In the genomic region with DNA sequence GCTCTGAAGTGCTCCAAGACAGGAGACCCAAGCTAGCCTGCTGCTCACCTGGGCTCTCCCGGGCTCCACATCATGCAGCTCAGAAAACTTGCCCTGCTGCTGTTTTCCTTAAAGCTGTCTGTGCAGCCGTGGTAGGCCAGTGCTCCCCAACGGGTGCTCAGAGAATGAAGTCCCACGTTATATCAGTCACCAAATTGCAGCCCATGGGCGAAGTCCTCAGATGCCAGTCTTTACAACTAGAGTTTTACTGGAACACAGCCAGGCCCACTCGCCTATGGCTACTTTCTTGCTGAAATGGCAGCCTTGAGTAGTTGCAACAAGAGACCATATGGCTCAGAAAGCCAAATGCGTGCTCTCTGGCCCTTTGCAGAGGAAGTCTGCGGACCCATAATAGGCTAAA, we compare ENCODE assay signal across 1 cellular context.
TF ChIP-seq lines count a peak whose summit lies in the region.

No MANE protein-coding gene starts in this region.

TF ChIP-seq in K562, 482 proteins besides CTCF, POLR2A, EP300 and RAD21:
- TF ChIP-seq, protein P1, sequence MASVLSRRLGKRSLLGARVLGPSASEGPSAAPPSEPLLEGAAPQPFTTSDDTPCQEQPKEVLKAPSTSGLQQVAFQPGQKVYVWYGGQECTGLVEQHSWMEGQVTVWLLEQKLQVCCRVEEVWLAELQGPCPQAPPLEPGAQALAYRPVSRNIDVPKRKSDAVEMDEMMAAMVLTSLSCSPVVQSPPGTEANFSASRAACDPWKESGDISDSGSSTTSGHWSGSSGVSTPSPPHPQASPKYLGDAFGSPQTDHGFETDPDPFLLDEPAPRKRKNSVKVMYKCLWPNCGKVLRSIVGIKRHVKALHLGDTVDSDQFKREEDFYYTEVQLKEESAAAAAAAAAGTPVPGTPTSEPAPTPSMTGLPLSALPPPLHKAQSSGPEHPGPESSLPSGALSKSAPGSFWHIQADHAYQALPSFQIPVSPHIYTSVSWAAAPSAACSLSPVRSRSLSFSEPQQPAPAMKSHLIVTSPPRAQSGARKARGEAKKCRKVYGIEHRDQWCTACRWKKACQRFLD (CRISPR knock-in tag; IDR thresholded peaks at IDR 0.05): no peak
- no peak for TF ChIP-seq HEY1 (CRISPR knock-in tag; IDR thresholded peaks at IDR 0.05; ENCODE audit: borderline replicate concordance)
- TF ChIP-seq, protein P2, sequence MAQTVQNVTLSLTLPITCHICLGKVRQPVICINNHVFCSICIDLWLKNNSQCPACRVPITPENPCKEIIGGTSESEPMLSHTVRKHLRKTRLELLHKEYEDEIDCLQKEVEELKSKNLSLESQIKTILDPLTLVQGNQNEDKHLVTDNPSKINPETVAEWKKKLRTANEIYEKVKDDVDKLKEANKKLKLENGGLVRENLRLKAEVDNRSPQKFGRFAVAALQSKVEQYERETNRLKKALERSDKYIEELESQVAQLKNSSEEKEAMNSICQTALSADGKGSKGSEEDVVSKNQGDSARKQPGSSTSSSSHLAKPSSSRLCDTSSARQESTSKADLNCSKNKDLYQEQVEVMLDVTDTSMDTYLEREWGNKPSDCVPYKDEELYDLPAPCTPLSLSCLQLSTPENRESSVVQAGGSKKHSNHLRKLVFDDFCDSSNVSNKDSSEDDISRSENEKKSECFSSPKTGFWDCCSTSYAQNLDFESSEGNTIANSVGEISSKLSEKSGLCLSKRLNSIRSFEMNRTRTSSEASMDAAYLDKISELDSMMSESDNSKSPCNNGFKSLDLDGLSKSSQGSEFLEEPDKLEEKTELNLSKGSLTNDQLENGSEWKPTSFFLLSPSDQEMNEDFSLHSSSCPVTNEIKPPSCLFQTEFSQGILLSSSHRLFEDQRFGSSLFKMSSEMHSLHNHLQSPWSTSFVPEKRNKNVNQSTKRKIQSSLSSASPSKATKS (CRISPR knock-in tag; IDR thresholded peaks at IDR 0.05): no peak
- TF ChIP-seq MCM7 (IDR thresholded peaks at IDR 0.05): no peak
- TF ChIP-seq, protein P3, sequence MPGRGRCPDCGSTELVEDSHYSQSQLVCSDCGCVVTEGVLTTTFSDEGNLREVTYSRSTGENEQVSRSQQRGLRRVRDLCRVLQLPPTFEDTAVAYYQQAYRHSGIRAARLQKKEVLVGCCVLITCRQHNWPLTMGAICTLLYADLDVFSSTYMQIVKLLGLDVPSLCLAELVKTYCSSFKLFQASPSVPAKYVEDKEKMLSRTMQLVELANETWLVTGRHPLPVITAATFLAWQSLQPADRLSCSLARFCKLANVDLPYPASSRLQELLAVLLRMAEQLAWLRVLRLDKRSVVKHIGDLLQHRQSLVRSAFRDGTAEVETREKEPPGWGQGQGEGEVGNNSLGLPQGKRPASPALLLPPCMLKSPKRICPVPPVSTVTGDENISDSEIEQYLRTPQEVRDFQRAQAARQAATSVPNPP (IDR thresholded peaks at IDR 0.05; ENCODE audit: borderline replicate concordance, insufficient read depth, insufficient read length): no peak
- TF ChIP-seq NFIC (IDR thresholded peaks at IDR 0.05): 0 out of 2 replicates have a peak, but pooled peaks have one; percentile 17
TF ChIP-seq in K562: peak in this region for 1.
